12 cellular contexts compared by ENCODE assay signal in genomic region chr6:155181498-155181897, GRCh38.
DNase-seq lines count a peak whose midpoint lies in the region; ATAC-seq lines count a peak whose summit lies in the region.
"Had no signal": no experiment of that assay in that cellular context is flagged by ENCODE, and none has a peak within 500 bp of the region (broad histone marks: within the 10 kb centered on the region; RNA-seq: fewer than 3 reads in every experiment).

No MANE protein-coding gene starts in this region.

- intact Hi-C loops in activated CD4-positive, alpha-beta T cell treated with anti-CD3 and anti-CD28 coated beads for 36 hours (cut with DNase I, micrococcal nuclease): loop anchor here in 1 of 2 experiments (10.0 kb wide), 1 partner anchor 343 kb away; no protein-coding TSS in a partner anchor

- H3K27ac ChIP-seq in Karpas-422 (ENCODE audit: low read length): no peak overlapping the region
- H3K27ac ChIP-seq: 22Rv1, ascending aorta had no signal

- H3K27ac Mint-ChIP-seq in stimulated activated effector memory CD8-positive, alpha-beta T cell treated with anti-CD3 and anti-CD28 coated beads, Interleukin-12 subunit alpha, Interleukin-12 subunit beta, amount 100 ng/mL, for 72 hours: peak overlapping the region; percentile 5
- no peak overlapping the region for H3K27ac Mint-ChIP-seq in activated naive CD4-positive, alpha-beta T cell treated with anti-CD3 and anti-CD28 coated beads, Interleukin-2, amount 10 ng/mL, durations not matched to agents 7 days and 5 days
- H3K27ac Mint-ChIP-seq in activated CD4-positive, alpha-beta T cell treated with anti-CD3 and anti-CD28 coated beads for 36 hours: no peak overlapping the region

- H3K36me3 ChIP-seq in Karpas-422 (ENCODE audit: insufficient read depth, low read length): no peaks in the 10 kb centered on the region
- H3K36me3 ChIP-seq: ascending aorta had no signal

- H4K20me1 ChIP-seq in Karpas-422 (ENCODE audit: insufficient read depth, low read depth, low read length): no peaks in the 10 kb centered on the region

- no peak overlapping the region for H3K4me3 Mint-ChIP-seq in stimulated activated effector memory CD8-positive, alpha-beta T cell treated with anti-CD3 and anti-CD28 coated beads, Interleukin-12 subunit alpha, Interleukin-12 subunit beta, amount 100 ng/mL, for 72 hours
- H3K4me3 Mint-ChIP-seq in activated naive CD4-positive, alpha-beta T cell treated with anti-CD3 and anti-CD28 coated beads, Interleukin-2, amount 10 ng/mL, durations not matched to agents 7 days and 5 days: no peak overlapping the region
- H3K4me3 Mint-ChIP-seq in activated CD4-positive, alpha-beta T cell treated with anti-CD3 and anti-CD28 coated beads for 36 hours: no peak overlapping the region

- CTCF ChIA-PET in activated naive CD4-positive, alpha-beta T cell treated with anti-CD3 and anti-CD28 coated beads, Interleukin-2, amount 10 ng/mL, durations not matched to agents 7 days and 5 days (lab: Charles Lee): interaction anchor here (1.0 kb wide), 1 partner anchor 136 kb away, joined by 3 read pairs; no protein-coding TSS in a partner anchor
- CTCF ChIA-PET in activated CD4-positive, alpha-beta T cell treated with anti-CD3 and anti-CD28 coated beads for 36 hours (lab: Charles Lee): interaction anchor here (0.9 kb wide), 1 partner anchor 67 kb away, joined by 3 read pairs; no protein-coding TSS in a partner anchor

- POLR2A ChIA-PET in activated CD4-positive, alpha-beta T cell treated with anti-CD3 and anti-CD28 coated beads for 36 hours (lab: Charles Lee): no interaction called here

- no peak overlapping the region for H2AFZ ChIP-seq in Karpas-422 (ENCODE audit: low read length)

- H3K27me3 ChIP-seq in Karpas-422 (ENCODE audit: low read length): no peaks in the 10 kb centered on the region
- H3K27me3 ChIP-seq: ascending aorta had no signal

- H3K27me3 Mint-ChIP-seq in activated naive CD4-positive, alpha-beta T cell treated with anti-CD3 and anti-CD28 coated beads, Interleukin-2, amount 10 ng/mL, durations not matched to agents 7 days and 5 days: no peaks in the 10 kb centered on the region
- no peaks in the 10 kb centered on the region for H3K27me3 Mint-ChIP-seq in activated CD4-positive, alpha-beta T cell treated with anti-CD3 and anti-CD28 coated beads for 36 hours

- peaks cover 15% of the 10 kb centered on the region for H3K36me3 Mint-ChIP-seq in stimulated activated effector memory CD8-positive, alpha-beta T cell treated with anti-CD3 and anti-CD28 coated beads, Interleukin-12 subunit alpha, Interleukin-12 subunit beta, amount 100 ng/mL, for 72 hours
- no peaks in the 10 kb centered on the region for H3K36me3 Mint-ChIP-seq in activated naive CD4-positive, alpha-beta T cell treated with anti-CD3 and anti-CD28 coated beads, Interleukin-2, amount 10 ng/mL, durations not matched to agents 7 days and 5 days
- H3K36me3 Mint-ChIP-seq in activated CD4-positive, alpha-beta T cell treated with anti-CD3 and anti-CD28 coated beads for 36 hours (ENCODE audit: low read depth): peaks cover 3% of the 10 kb centered on the region

- no peak for DNase-seq in activated CD4-positive, CD25-positive, alpha-beta regulatory T cell treated with anti-CD3 and anti-CD28 coated beads, Interleukin-2, amount 50 U/mL, for 72 hours
- no peak for DNase-seq in stimulated activated effector memory CD8-positive, alpha-beta T cell treated with anti-CD3 and anti-CD28 coated beads, Interleukin-12 subunit alpha, Interleukin-12 subunit beta, amount 100 ng/mL, for 72 hours (ENCODE audit: low spot score in 2 of 2)
- DNase-seq in Karpas-422: no peak
- DNase-seq in activated naive CD4-positive, alpha-beta T cell treated with anti-CD3 and anti-CD28 coated beads, Interleukin-2, amount 10 ng/mL, durations not matched to agents 7 days and 5 days: no peak
- DNase-seq in activated CD4-positive, alpha-beta T cell treated with anti-CD3 and anti-CD28 coated beads for 36 hours: no peak
- DNase-seq: NCI-H187 treated with DMSO at 0.1 percent for 48 hours had no signal

- no peak overlapping the region for H3K4me3 ChIP-seq in Karpas-422 (ENCODE audit: low read length)
- H3K4me3 ChIP-seq: ascending aorta had no signal

- H3K9ac ChIP-seq in Karpas-422 (ENCODE audit: low read length): no peak overlapping the region

- H3K4me1 ChIP-seq in Karpas-422 (ENCODE audit: low read length): peaks cover 12% of the 10 kb centered on the region

- H3K9me3 Mint-ChIP-seq in stimulated activated effector memory CD8-positive, alpha-beta T cell treated with anti-CD3 and anti-CD28 coated beads, Interleukin-12 subunit alpha, Interleukin-12 subunit beta, amount 100 ng/mL, for 72 hours: no peaks in the 10 kb centered on the region
- H3K9me3 Mint-ChIP-seq in activated naive CD4-positive, alpha-beta T cell treated with anti-CD3 and anti-CD28 coated beads, Interleukin-2, amount 10 ng/mL, durations not matched to agents 7 days and 5 days: no peaks in the 10 kb centered on the region
- no peaks in the 10 kb centered on the region for H3K9me3 Mint-ChIP-seq in activated CD4-positive, alpha-beta T cell treated with anti-CD3 and anti-CD28 coated beads for 36 hours (ENCODE audit: low read depth)

- ATAC-seq in activated CD4-positive, CD25-positive, alpha-beta regulatory T cell treated with anti-CD3 and anti-CD28 coated beads, Interleukin-2, amount 50 U/mL, for 24 hours: peak; percentile 23 to 45
- ATAC-seq in HG02571 (IDR thresholded peaks at IDR 0.05; ENCODE audit: unreplicated experiment) (peak; percentile 55), HG03442 (IDR thresholded peaks at IDR 0.05; ENCODE audit: unreplicated experiment) (peak; percentile 65)
- ATAC-seq in stimulated activated effector memory CD8-positive, alpha-beta T cell treated with anti-CD3 and anti-CD28 coated beads, Interleukin-12 subunit alpha, Interleukin-12 subunit beta, amount 100 ng/mL, for 72 hours: peak; percentile 29
- ATAC-seq in activated CD4-positive, alpha-beta T cell treated with anti-CD3 and anti-CD28 coated beads for 36 hours: no peak
- ATAC-seq: left lobe of liver had no signal

- H3K79me2 ChIP-seq in Karpas-422 (ENCODE audit: low read length): no peaks in the 10 kb centered on the region

- peaks cover 24% of the 10 kb centered on the region for H3K4me1 Mint-ChIP-seq in stimulated activated effector memory CD8-positive, alpha-beta T cell treated with anti-CD3 and anti-CD28 coated beads, Interleukin-12 subunit alpha, Interleukin-12 subunit beta, amount 100 ng/mL, for 72 hours
- H3K4me1 Mint-ChIP-seq in activated naive CD4-positive, alpha-beta T cell treated with anti-CD3 and anti-CD28 coated beads, Interleukin-2, amount 10 ng/mL, durations not matched to agents 7 days and 5 days: peaks cover 9% of the 10 kb centered on the region
- peaks cover 23% of the 10 kb centered on the region for H3K4me1 Mint-ChIP-seq in activated CD4-positive, alpha-beta T cell treated with anti-CD3 and anti-CD28 coated beads for 36 hours

- no peaks in the 10 kb centered on the region for H3K9me3 ChIP-seq in Karpas-422 (ENCODE audit: low read length)
- H3K9me3 ChIP-seq: ascending aorta had no signal

- H3K9me2 ChIP-seq in Karpas-422 (replicated peaks; ENCODE audit: insufficient read depth, low read length): no peaks in the 10 kb centered on the region

- no peak overlapping the region for H3K4me2 ChIP-seq in Karpas-422 (ENCODE audit: low read depth, low read length, poor library complexity, severe bottlenecking)
